ENCODE assay signal across 9 cellular contexts in genomic region chr15:71730277-71731144, GRCh38.
DNase-seq lines count a peak whose midpoint lies in the region; ATAC-seq and TF ChIP-seq lines count a peak whose summit lies in the region.
"Had no signal": no experiment of that assay in that cellular context is flagged by ENCODE, and none has a peak within 500 bp of the region (broad histone marks: within the 10 kb centered on the region; RNA-seq: fewer than 3 reads in every experiment).

No MANE protein-coding gene starts in this region.

- CTCF ChIA-PET in activated naive CD4-positive, alpha-beta T cell treated with anti-CD3 and anti-CD28 coated beads for 36 hours (lab: Charles Lee): interaction anchor here (0.6 to 1.6 kb wide), 7 partner anchors 8 to 323 kb away, joined by 3 to 7 read pairs (median 4); no protein-coding TSS in a partner anchor

- H3K36me3 Mint-ChIP-seq in activated naive CD4-positive, alpha-beta T cell treated with anti-CD3 and anti-CD28 coated beads for 36 hours (ENCODE audit: low read depth): no peaks in the 10 kb centered on the region
- no peaks in the 10 kb centered on the region for H3K36me3 Mint-ChIP-seq in memory B cell

- H3K9me3 Mint-ChIP-seq in activated naive CD4-positive, alpha-beta T cell treated with anti-CD3 and anti-CD28 coated beads for 36 hours: no peaks in the 10 kb centered on the region
- H3K9me3 Mint-ChIP-seq in memory B cell: no peaks in the 10 kb centered on the region

- in situ Hi-C loops in KBM-7 (cut with MboI; ENCODE audit: low pct_unique_long_range_greater_than_20kb, low sequenced_read_pairs): no loop called here

- H3K4me1 Mint-ChIP-seq in activated naive CD4-positive, alpha-beta T cell treated with anti-CD3 and anti-CD28 coated beads for 36 hours (ENCODE audit: low read depth): no peaks in the 10 kb centered on the region
- no peaks in the 10 kb centered on the region for H3K4me1 Mint-ChIP-seq in memory B cell

- no peak for TF ChIP-seq POLR2A in uterus (IDR thresholded peaks at IDR 0.05)

- H3K27me3 Mint-ChIP-seq in activated naive CD4-positive, alpha-beta T cell treated with anti-CD3 and anti-CD28 coated beads for 36 hours (ENCODE audit: low read depth): peaks cover 5% of the 10 kb centered on the region
- peaks cover 3% of the 10 kb centered on the region for H3K27me3 Mint-ChIP-seq in memory B cell

- no peaks in the 10 kb centered on the region for H3K9me3 ChIP-seq in uterus

- TF ChIP-seq CTCF in dorsolateral prefrontal cortex (IDR thresholded peaks at IDR 0.05 in 54 of 56, conservative IDR thresholded peaks at IDR 0.05 in 2 of 56; ENCODE audit: low read depth in 1 of 56, partially characterized antibody in 56 of 56) (peak; percentile 52 to 87 (median 75)), uterus (IDR thresholded peaks at IDR 0.05) (peak; percentile 75 to 83 (median 79))

- no peak overlapping the region for H3K4me3 Mint-ChIP-seq in activated naive CD4-positive, alpha-beta T cell treated with anti-CD3 and anti-CD28 coated beads for 36 hours
- H3K4me3 Mint-ChIP-seq in memory B cell: no peak overlapping the region

- no peak overlapping the region for H3K27ac Mint-ChIP-seq in activated naive CD4-positive, alpha-beta T cell treated with anti-CD3 and anti-CD28 coated beads for 36 hours
- no peak overlapping the region for H3K27ac Mint-ChIP-seq in memory B cell

- H3K4me1 ChIP-seq in uterus: no peaks in the 10 kb centered on the region

- intact Hi-C loops in activated naive CD4-positive, alpha-beta T cell treated with anti-CD3 and anti-CD28 coated beads for 36 hours (cut with micrococcal nuclease): loop anchor here (1.0 to 10.0 kb wide), 3 partner anchors 155 to 282 kb away; no protein-coding TSS in a partner anchor
- intact Hi-C loops in dorsolateral prefrontal cortex (cut with DNase I): loop anchor here (1.0 to 10.0 kb wide), 4 partner anchors 80 to 282 kb away; no protein-coding TSS in a partner anchor
- intact Hi-C loops in uterus (cut with DNase I; ENCODE audit: low total_unique reads): no loop called here

- peak; percentile 54 for DNase-seq in activated naive CD4-positive, alpha-beta T cell treated with anti-CD3 and anti-CD28 coated beads for 36 hours
- DNase-seq in activated naive CD4-positive, alpha-beta T cell treated with anti-CD3 and anti-CD28 coated beads, Interleukin-2, amount 50 U/mL, for 16 hours: no peak
- DNase-seq in KBM-7 (peak; percentile 66), SKM-1 treated with dmso at 0.1 percent for 144 hours (lab: John Stamatoyannopoulos, UW; ENCODE audit: unreplicated experiment) (peak; percentile 33), dorsolateral prefrontal cortex (peak in 2 of 10 donors; percentile 49 to 58), memory B cell (ENCODE audit: low spot score in 2 of 2) (no peak), uterus (peak; percentile 45 to 71)

- H3K27ac ChIP-seq in dorsolateral prefrontal cortex: no peak overlapping the region
- peak overlapping the region; percentile 2 to 73 for H3K27ac ChIP-seq in uterus
- H3K27ac ChIP-seq: epithelial cell of prostate had no signal

- H3K27me3 ChIP-seq in dorsolateral prefrontal cortex: peaks cover 0 to 7% (median 0%) of the 10 kb centered on the region in 45 donors
- H3K27me3 ChIP-seq in uterus: no peaks in the 10 kb centered on the region

- ATAC-seq in memory B cell (ENCODE audit: low read depth) (peak; percentile 43), HG02571 (IDR thresholded peaks at IDR 0.05; ENCODE audit: unreplicated experiment) (no peak)

- H3K36me3 ChIP-seq in uterus: no peaks in the 10 kb centered on the region

- H3K4me3 ChIP-seq in dorsolateral prefrontal cortex (no peak overlapping the region), uterus (no peak overlapping the region)

Comparison
In these comparisons a context has a peak if more than half of its experiments do, and no peak if none do; other contexts are left out.
1. DNase-seq: peak in activated naive CD4-positive, alpha-beta T cell treated with anti-CD3 and anti-CD28 coated beads for 36 hours (single experiment), KBM-7 (single experiment), SKM-1 treated with dmso at 0.1 percent for 144 hours (single experiment) and uterus (2 of 2); none in activated naive CD4-positive, alpha-beta T cell treated with anti-CD3 and anti-CD28 coated beads, Interleukin-2, amount 50 U/mL, for 16 hours (single experiment) and memory B cell (0 of 2).
2. H3K27ac ChIP-seq: peak in uterus (2 of 2); none in dorsolateral prefrontal cortex (0 of 59).